In the genomic region with DNA sequence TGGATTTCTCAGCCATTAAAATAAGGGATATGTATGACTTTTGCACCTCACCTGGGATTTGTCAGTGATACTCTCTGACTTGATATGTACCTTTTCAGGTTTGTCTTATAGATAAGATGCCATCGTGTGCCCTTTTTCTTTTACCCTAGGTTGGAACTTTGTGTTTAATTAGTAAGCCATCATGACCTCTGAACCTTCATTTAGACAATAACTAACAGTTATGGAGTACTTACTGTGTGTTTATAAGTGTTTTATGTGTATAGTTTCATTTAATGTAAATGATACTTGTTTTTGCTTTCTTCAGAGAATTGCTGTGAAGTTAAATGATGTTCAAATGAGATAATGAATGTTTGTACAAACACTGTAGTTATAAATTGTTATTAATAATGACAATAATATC, we compare ENCODE assay signal across 1 cellular context.
A peak's percentile ranks its signal among the peaks of the same experiment; 100 is the strongest.
TF ChIP-seq lines count a peak whose summit lies in the region.

No MANE protein-coding gene starts in this region.

TF ChIP-seq in K562, 482 proteins besides CTCF, POLR2A, EP300 and RAD21 (continued from another document):
- TF ChIP-seq, protein P1, sequence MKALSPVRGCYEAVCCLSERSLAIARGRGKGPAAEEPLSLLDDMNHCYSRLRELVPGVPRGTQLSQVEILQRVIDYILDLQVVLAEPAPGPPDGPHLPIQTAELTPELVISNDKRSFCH (CRISPR knock-in tag; IDR thresholded peaks at IDR 0.05), result no peak
- TF ChIP-seq, protein P1 (tag; IDR thresholded peaks at IDR 0.05), result no peak
- no peak for TF ChIP-seq PHTF2 (CRISPR knock-in tag; IDR thresholded peaks at IDR 0.05)
- 0 out of 2 replicates have a peak, but pooled peaks have one; percentile 28 for TF ChIP-seq NR2C1 (IDR thresholded peaks at IDR 0.05)
- TF ChIP-seq NR2C1 (tag; IDR thresholded peaks at IDR 0.05), result no peak
TF ChIP-seq in K562: peak in this region for 2.
